17 cellular contexts compared by ENCODE assay signal in genomic region chr16:28524544-28525179, GRCh38. TPM values are rescaled to one million over a fixed set of nuclear protein-coding genes. Genes with fewer than 3 reads are reported as not detected.
DNase-seq lines count a peak whose midpoint lies in the region; ATAC-seq and TF ChIP-seq lines count a peak whose summit lies in the region.
"Had no signal": no experiment of that assay in that cellular context is flagged by ENCODE, and none has a peak within 500 bp of the region (broad histone marks: within the 10 kb centered on the region; RNA-seq: fewer than 3 reads in every experiment).

No MANE protein-coding gene starts in this region.

- intact Hi-C loops in right lobe of liver (cut with DNase I): no loop called here

- H3F3A ChIP-seq in GM23248 (ENCODE audit: insufficient read depth): no peaks in the 10 kb centered on the region

- H3K4me1 ChIP-seq in GM23248 (ENCODE audit: insufficient read depth): no peaks in the 10 kb centered on the region
- H3K4me1 ChIP-seq in right lobe of liver: peaks cover 0 to 39% (median 15%) of the 10 kb centered on the region in 4 donors

- H3K27me3 Mint-ChIP-seq in nephron progenitor cell (ENCODE audit: low read depth, poor library complexity): peaks cover 36% of the 10 kb centered on the region
- H3K27me3 Mint-ChIP-seq: activated naive CD8-positive, alpha-beta T cell had no signal

- peak in 2 of 4 donors; percentile 34 to 46 for TF ChIP-seq CTCF in right lobe of liver (IDR thresholded peaks at IDR 0.05)
- no peak for TF ChIP-seq CTCF in nephron progenitor cell (IDR thresholded peaks at IDR 0.05)

- ATAC-seq in right lobe of liver (peak; percentile 76 to 89 (median 77)), GM21723 (IDR thresholded peaks at IDR 0.05; ENCODE audit: unreplicated experiment) (no peak)

- H3K27me3 ChIP-seq in GM23248 (replicated peaks; ENCODE audit: insufficient read depth): no peaks in the 10 kb centered on the region
- H3K27me3 ChIP-seq in right lobe of liver: no peaks in the 10 kb centered on the region
- H3K27me3 ChIP-seq: left lung, Peyer's patch had no signal

- H4K20me1 ChIP-seq in GM23248 (ENCODE audit: insufficient read depth): no peaks in the 10 kb centered on the region

- 44 to 48% methylated on average over 8 of the region's 8 CpGs for WGBS in GM23248 (ENCODE audit: low coverage in 1 of 2, low lambda C conversion rate in 2 of 2, missing lambda C conversion rate in 2 of 2), 2 experiments
- WGBS in right lobe of liver (ENCODE audit: insufficient coverage, low coverage, low lambda C conversion rate, missing lambda C conversion rate): 20% methylated on average over 5 of the region's 8 CpGs

- H3K4me3 ChIP-seq in GM23248 (no peak overlapping the region), right lobe of liver (peak overlapping the region; percentile 25 to 62 (median 60))
- H3K4me3 ChIP-seq: left lung, Peyer's patch had no signal

- no peaks in the 10 kb centered on the region for H3K79me2 ChIP-seq in GM23248 (ENCODE audit: insufficient read depth)

- H3K36me3 ChIP-seq in GM23248 (ENCODE audit: low read depth): no peaks in the 10 kb centered on the region
- peaks cover 0 to 3% (median 0%) of the 10 kb centered on the region in 4 donors for H3K36me3 ChIP-seq in right lobe of liver
- H3K36me3 ChIP-seq: left lung, Peyer's patch had no signal

- no peaks in the 10 kb centered on the region for H3K9me2 ChIP-seq in GM23248 (ENCODE audit: insufficient read depth)

- H3K9me3 Mint-ChIP-seq in nephron progenitor cell: peaks cover 18% of the 10 kb centered on the region
- H3K9me3 Mint-ChIP-seq: CD8-positive, alpha-beta memory T cell had no signal

- H3K27ac ChIP-seq in GM23248 (no peak overlapping the region), right lobe of liver (peak overlapping the region; percentile 79 to 94 (median 88))
- H3K27ac ChIP-seq: left lung, Peyer's patch had no signal

- no peak overlapping the region for H3K9ac ChIP-seq in GM23248

- TF ChIP-seq POLR2A in right lobe of liver (IDR thresholded peaks at IDR 0.05): peak; percentile 88

- H3K36me3 Mint-ChIP-seq in nephron progenitor cell (ENCODE audit: low read depth): no peaks in the 10 kb centered on the region
- H3K36me3 Mint-ChIP-seq: activated naive CD8-positive, alpha-beta T cell; CD8-positive, alpha-beta memory T cell had no signal

- peak; percentile 44 for DNase-seq in CD1c-positive myeloid dendritic cell (ENCODE audit: extremely low spot score)
- peak; percentile 58 for DNase-seq in GM23248
- peak; percentile 32 for DNase-seq in RKO (ENCODE audit: low spot score)
- DNase-seq in right lobe of liver: peak; percentile 82 to 94 (median 89)
- no peak for DNase-seq in nephron progenitor cell
- no peak for DNase-seq in SKM-1 treated with dmso at 0.1 percent for 144 hours (lab: John Stamatoyannopoulos, UW; ENCODE audit: unreplicated experiment)
- DNase-seq: CD8-positive, alpha-beta memory T cell; left lung; NCI-H1105 treated with DMSO at 0.1 percent for 48 hours; NCI-H446 treated with DMSO at 0.1 percent for 48 hours; Peyer's patch; stimulated activated naive CD4-positive, alpha-beta T cell treated with Interleukin-2 at 50 U/mL for 16 hours had no signal

- no peaks in the 10 kb centered on the region for H3K4me1 Mint-ChIP-seq in nephron progenitor cell
- H3K4me1 Mint-ChIP-seq: nephron had no signal

- H2AFZ ChIP-seq in GM23248: no peak overlapping the region; the same call in 1 of the 2 replicates

- in situ Hi-C loops in GM23248 (cut with MboI): loop anchor here (25.0 kb wide), 1 partner anchor 413 kb away; the partner anchor contains the start of genes CD19 and RABEP2

- H3K4me2 ChIP-seq in GM23248 (ENCODE audit: unreplicated experiment): no peak overlapping the region

- no peak overlapping the region for H3K27ac Mint-ChIP-seq in nephron progenitor cell
- H3K27ac Mint-ChIP-seq: activated naive CD8-positive, alpha-beta T cell; nephron had no signal

- H3K9me3 ChIP-seq in GM23248 (ENCODE audit: low read depth) (no peaks in the 10 kb centered on the region), right lobe of liver (no peaks in the 10 kb centered on the region)
- H3K9me3 ChIP-seq: left lung, Peyer's patch had no signal

- H3K4me3 Mint-ChIP-seq in nephron progenitor cell: no peak overlapping the region
- H3K4me3 Mint-ChIP-seq: activated naive CD8-positive, alpha-beta T cell; CD8-positive, alpha-beta memory T cell; nephron had no signal

RNA-seq across cellular contexts. Expression of gene NUPR1, which starts 14.1 kb away (rescaled TPM):
- total RNA-seq in GM23248 (2014; rRNA removed; shearing (Covaris generic)): 22.3 and 54.8 TPM in 2 replicates
- 321 and 334 TPM in 2 replicates for polyA plus RNA-seq in GM23248 (2016; fragmentation: Nextera tagmentation; extraction: Ambion mirVana)
- 100 to 1,000 TPM in 2 of 6 experiments, 10 to 100 TPM in 4; 33.4 to 188 (median 80.7) TPM for total RNA-seq in right lobe of liver
- total RNA-seq: CD8-positive, alpha-beta memory T cell had no signal
- polyA plus RNA-seq: CD8-positive, alpha-beta memory T cell had no signal

RNA-seq across cellular contexts. Expression of gene IL27, which starts 18.0 kb away (rescaled TPM):
- total RNA-seq in GM23248 (2014; rRNA removed; shearing (Covaris generic)): not detected in 2 replicates
- not detected in 2 replicates for polyA plus RNA-seq in GM23248 (2016; fragmentation: Nextera tagmentation; extraction: Ambion mirVana)
- 10 to 100 TPM in 1 of 6 experiments, 1 to 10 TPM in 5; 1.1 to 13.9 (median 3.3) TPM for total RNA-seq in right lobe of liver
- total RNA-seq: cardiac septum; CD8-positive, alpha-beta memory T cell; endothelial cell of umbilical vein; Peyer's patch had no signal
- polyA plus RNA-seq: CD8-positive, alpha-beta memory T cell; endothelial cell of umbilical vein had no signal

RNA-seq across cellular contexts. Expression of gene SGF29, which starts 29.1 kb away (rescaled TPM):
- total RNA-seq in GM23248 (2014; rRNA removed; shearing (Covaris generic)): 5.7 and 6.3 TPM in 2 replicates
- polyA plus RNA-seq in GM23248 (2016; fragmentation: Nextera tagmentation; extraction: Ambion mirVana): 8.9 and 9.9 TPM in 2 replicates
- 10 to 100 TPM; 14.5 to 17.9 (median 15.4) TPM for total RNA-seq in right lobe of liver

RNA-seq across cellular contexts. Expression of gene APOBR, which starts 30.2 kb away (rescaled TPM):
- total RNA-seq in GM23248 (2014; rRNA removed; shearing (Covaris generic)): not detected in 2 replicates
- not detected in 2 replicates for polyA plus RNA-seq in GM23248 (2016; fragmentation: Nextera tagmentation; extraction: Ambion mirVana)
- 1 to 10 TPM in 4 of 6 experiments, under 1 TPM in 2; 0.57 to 2.2 (median 1.5) TPM for total RNA-seq in right lobe of liver
- total RNA-seq: endothelial cell of umbilical vein had no signal
- polyA plus RNA-seq: endothelial cell of umbilical vein had no signal

RNA-seq across cellular contexts. Expression of gene CLN3, which starts 32.8 kb away (rescaled TPM):
- 10.4 and 15.8 TPM in 2 replicates for total RNA-seq in GM23248 (2014; rRNA removed; shearing (Covaris generic))
- 21.1 and 21.3 TPM in 2 replicates for polyA plus RNA-seq in GM23248 (2016; fragmentation: Nextera tagmentation; extraction: Ambion mirVana)
- total RNA-seq in right lobe of liver: 10 to 100 TPM; 16.5 to 47.8 (median 30.7) TPM

Comparison
In these comparisons a context has a peak if more than half of its experiments do, and no peak if none do; other contexts are left out.
1. DNase-seq: peak in CD1c-positive myeloid dendritic cell (single experiment), GM23248 (single experiment), RKO (single experiment) and right lobe of liver (3 of 3); none in nephron progenitor cell (single experiment) and SKM-1 treated with dmso at 0.1 percent for 144 hours (single experiment).